ENCODE assay signal across 15 cellular contexts in genomic region chr3:9800529-9800928, GRCh38. TPM values are rescaled to one million over a fixed set of nuclear protein-coding genes. Genes with fewer than 3 reads are reported as not detected.
DNase-seq lines count a peak whose midpoint lies in the region; ATAC-seq, FAIRE-seq and TF ChIP-seq lines count a peak whose summit lies in the region.
"Had no signal": no experiment of that assay in that cellular context is flagged by ENCODE, and none has a peak within 500 bp of the region (broad histone marks: within the 10 kb centered on the region; RNA-seq: fewer than 3 reads in every experiment).

No MANE protein-coding gene starts in this region.

- no peaks in the 10 kb centered on the region for H3K4me1 ChIP-seq in HepG2 (ENCODE audit: insufficient read depth, low read length)
- no peaks in the 10 kb centered on the region for H3K4me1 ChIP-seq in right lobe of liver
- no peaks in the 10 kb centered on the region for H3K4me1 ChIP-seq in RWPE2 (ENCODE audit: insufficient read depth, poor library complexity, severe bottlenecking)

- no peak overlapping the region for H3K9ac ChIP-seq in HepG2 (ENCODE audit: insufficient read depth, low read depth, low read length)

- H3K36me3 ChIP-seq in HepG2 (replicated peaks in 1 of 2; ENCODE audit: control insufficient read depth in 1 of 2, insufficient read depth in 2 of 2, low read length in 2 of 2) (peaks cover 34 to 73% of the 10 kb centered on the region in 2 experiments), right lobe of liver (peaks cover 17 to 80% (median 58%) of the 10 kb centered on the region in 4 donors), RWPE2 (ENCODE audit: low read depth) (peaks cover 85% of the 10 kb centered on the region)

- H3K4me3 ChIP-seq in HepG2 (replicated peaks in 1 of 3; ENCODE audit: insufficient read depth in 1 of 3, low read depth in 2 of 3, low read length in 3 of 3) (no peak overlapping the region), right lobe of liver (no peak overlapping the region), RWPE2 (ENCODE audit: severe bottlenecking) (no peak overlapping the region), fibroblast of the aortic adventitia (ENCODE audit: low read depth, low read length) (no peak overlapping the region)

- no peaks in the 10 kb centered on the region for H3K27me3 ChIP-seq in HepG2 (ENCODE audit: control insufficient read depth in 1 of 2, insufficient read depth in 2 of 2, low read length in 2 of 2)
- H3K27me3 ChIP-seq in right lobe of liver: no peaks in the 10 kb centered on the region
- H3K27me3 ChIP-seq in RWPE2 (ENCODE audit: insufficient read depth, poor library complexity, severe bottlenecking): no peaks in the 10 kb centered on the region

- ATAC-seq in HepG2: peak; percentile 76
- no peak for ATAC-seq in right lobe of liver
- ATAC-seq in RWPE2 (ENCODE audit: low read depth): no peak; the same call in 2 of the 3 replicates
- ATAC-seq in HG03025 (IDR thresholded peaks at IDR 0.05; ENCODE audit: low FRiP score, unreplicated experiment): no peak
- ATAC-seq in GM18909 (IDR thresholded peaks at IDR 0.05; ENCODE audit: poor library complexity, unreplicated experiment): no peak

- POLR2A ChIA-PET in HepG2 (lab: Yijun Ruan, JAX): no interaction called here

- no TSS peak for BruUV-seq in HepG2 (replicated peaks; lab: Mats Ljungman, UMichigan)

- no peaks in the 10 kb centered on the region for H4K20me1 ChIP-seq in HepG2 (ENCODE audit: insufficient read depth, low read length)

- TF ChIP-seq POLR2A in HepG2 (IDR thresholded peaks at IDR 0.05; ENCODE audit: insufficient read depth in 1 of 2, low read depth in 2 of 2, low read length in 2 of 2) (no peak), right lobe of liver (IDR thresholded peaks at IDR 0.05) (no peak)

- intact Hi-C loops in HepG2 (cut with micrococcal nuclease; ENCODE audit: unreplicated experiment) (no loop called here), right lobe of liver (cut with DNase I) (no loop called here), head of caudate nucleus (cut with DNase I) (no loop called here)

- TF ChIP-seq EP300 in HepG2 (IDR thresholded peaks at IDR 0.05; ENCODE audit: low read depth in 2 of 2, low read length in 2 of 2) (no peak), HepG2 (CRISPR knock-in tag; IDR thresholded peaks at IDR 0.05; ENCODE audit: borderline replicate concordance) (no peak)

- in situ Hi-C loops in HepG2 (cut with HindIII; ENCODE audit: extremely low pct_ligation_motif_present, low pct_unique_long_range_greater_than_20kb): no loop called here
- in situ Hi-C loops in GM13976 (cut with MboI; ENCODE audit: low sequenced_read_pairs, unreplicated experiment): no loop called here

- 0 out of 2 replicates have a peak, but pooled peaks have one; percentile 31 for TF ChIP-seq CTCF in HepG2 (CRISPR knock-in tag; IDR thresholded peaks at IDR 0.05)
- peak in 2 of 4 donors; percentile 20 to 23 for TF ChIP-seq CTCF in right lobe of liver (IDR thresholded peaks at IDR 0.05)
- peak; percentile 15 for TF ChIP-seq CTCF in RWPE2 (IDR thresholded peaks at IDR 0.05; ENCODE audit: poor library complexity, severe bottlenecking)
- TF ChIP-seq CTCF in fibroblast of the aortic adventitia (IDR thresholded peaks at IDR 0.05; ENCODE audit: insufficient read depth, low read length): peak; percentile 14
- no peak for TF ChIP-seq CTCF in GM13976 (IDR thresholded peaks at IDR 0.05; ENCODE audit: borderline replicate concordance, control extremely low read depth, extremely low read depth, insufficient read depth, missing control alignments)

- CTCF ChIA-PET in HepG2 (lab: Yijun Ruan, JAX; ENCODE audit: low intra/inter-chr PET ratio, low total read pairs): no interaction called here

- no peak overlapping the region for H3K4me2 ChIP-seq in HepG2 (ENCODE audit: low read depth, low read length)

- no peak overlapping the region for H3K27ac ChIP-seq in HepG2 (ENCODE audit: extremely low read length, insufficient read depth, low read length)
- no peak overlapping the region for H3K27ac ChIP-seq in right lobe of liver
- H3K27ac ChIP-seq in RWPE2 (ENCODE audit: poor library complexity, severe bottlenecking): no peak overlapping the region

- no peak overlapping the region for H2AFZ ChIP-seq in HepG2 (ENCODE audit: low read length)

- DNase-seq in HepG2 (ENCODE audit: low spot score) (no peak), right lobe of liver (no peak), RWPE2 (ENCODE audit: low spot score) (no peak), fibroblast of the aortic adventitia (ENCODE audit: low read depth) (no peak), head of caudate nucleus (no peak), GM13976 (ENCODE audit: low spot score) (no peak)
- DNase-seq: activated CD4-positive, alpha-beta T cell treated with anti-CD3 and anti-CD28 coated beads, Interleukin-2, amount 50 U/mL, for 4 hours; activated naive CD8-positive, alpha-beta T cell treated with anti-CD3 and anti-CD28 coated beads, Interleukin-2, amount 10 ng/mL, durations not matched to agents 7 days and 5 days; GDM1; KBM-7; NCI-H2081 treated with DMSO at 0.1 percent for 48 hours; NK-92 treated with Interleukin-12 subunit alpha and Interleukin-12 subunit beta, amount 100 ng/mL, for 24 hours; nucleus accumbens had no signal

- no peak for FAIRE-seq in HepG2 (lab: Jason Lieb, UNC)

- no peak for TF ChIP-seq RAD21 in HepG2 (CRISPR knock-in tag; IDR thresholded peaks at IDR 0.05)

- H3K9me3 ChIP-seq in HepG2 (ENCODE audit: low read length) (no peaks in the 10 kb centered on the region), right lobe of liver (no peaks in the 10 kb centered on the region), RWPE2 (ENCODE audit: severe bottlenecking) (no peaks in the 10 kb centered on the region)

- WGBS in HepG2 (ENCODE audit: low lambda C conversion rate): 96% methylated on average over 5 of the region's 5 CpGs
- 83% methylated on average over 5 of the region's 5 CpGs for WGBS in right lobe of liver (ENCODE audit: insufficient coverage, low coverage, low lambda C conversion rate, missing lambda C conversion rate)

- peaks cover 3% of the 10 kb centered on the region for H3K79me2 ChIP-seq in HepG2 (ENCODE audit: insufficient read depth, low read length)

RNA-seq across cellular contexts. Expression of gene ARPC4, which starts 7.6 kb away (rescaled TPM):
- total RNA-seq in HepG2 (2016; rRNA removed; fragmentation: Illumina TruSeq; extraction: Trizol): 73.9 and 83.6 TPM in 2 replicates
- 33.6 and 36.2 TPM in 2 replicates for total RNA-seq in HepG2 (2016; cell fraction: cytosol; rRNA removed; fragmentation: Illumina TruSeq; extraction: Trizol; ENCODE audit: low read depth)
- total RNA-seq in HepG2 (2016; cell fraction: insoluble cytoplasmic fraction; rRNA removed; fragmentation: Illumina TruSeq; extraction: Trizol): 70.0 and 87.2 TPM in 2 replicates
- total RNA-seq in HepG2 (2016; cell fraction: membrane; rRNA removed; fragmentation: Illumina TruSeq; extraction: Trizol): 53.3 and 56.0 TPM in 2 replicates
- total RNA-seq in HepG2 (2016; cell fraction: nucleus; rRNA removed; fragmentation: Illumina TruSeq; extraction: Trizol): 59.7 and 66.4 TPM in 2 replicates
- polyA plus RNA-seq in HepG2 (2011; rRNA removed): 27.2 and 30.1 TPM in 2 replicates
- 38.6 and 40.7 TPM in 2 replicates for polyA plus RNA-seq in HepG2 (2011; cell fraction: cytosol; rRNA removed)
- 29.3 and 34.8 TPM in 2 replicates for polyA plus RNA-seq in HepG2 (2011; cell fraction: nucleus; rRNA removed)
- 27.0 and 41.3 TPM in 2 replicates for polyA plus RNA-seq in HepG2 (2012)
- 28.3 and 37.9 TPM in 2 replicates for polyA plus RNA-seq in HepG2 (2016; cell fraction: cytosol; fragmentation: Illumina TruSeq; extraction: Trizol; ENCODE audit: low read depth)
- polyA plus RNA-seq in HepG2 (2016; cell fraction: insoluble cytoplasmic fraction; fragmentation: Illumina TruSeq; extraction: Trizol; ENCODE audit: low read depth): 75.5 and 85.0 TPM in 2 replicates
- polyA plus RNA-seq in HepG2 (2016; cell fraction: membrane; fragmentation: Illumina TruSeq; extraction: Trizol; ENCODE audit: low read depth): 43.0 TPM in 2 replicates
- 75.8 and 91.3 TPM in 2 replicates for polyA plus RNA-seq in HepG2 (2016; cell fraction: nucleus; fragmentation: Illumina TruSeq; extraction: Trizol; ENCODE audit: insufficient read depth, low read depth)
- 36.5 and 108 TPM in 2 replicates for polyA minus RNA-seq in HepG2 (2011; rRNA and poly(A)+ RNA removed; ENCODE audit: low replicate concordance)
- polyA minus RNA-seq in HepG2 (2011; cell fraction: cytosol; rRNA and poly(A)+ RNA removed): 34.9 and 44.1 TPM in 2 replicates
- polyA minus RNA-seq in HepG2 (2011; cell fraction: nucleus; rRNA and poly(A)+ RNA removed): 62.7 and 78.3 TPM in 2 replicates
- total RNA-seq in right lobe of liver: 10 to 100 TPM; 42.0 to 80.3 (median 57.3) TPM
- 78.4 and 198 TPM in 2 replicates for total RNA-seq in fibroblast of the aortic adventitia (ENCODE audit: low replicate concordance)

RNA-seq across cellular contexts. Expression of gene TADA3, which starts 8.3 kb away (rescaled TPM):
- 37.1 and 43.3 TPM in 2 replicates for total RNA-seq in HepG2 (2016; rRNA removed; fragmentation: Illumina TruSeq; extraction: Trizol)
- total RNA-seq in HepG2 (2016; cell fraction: cytosol; rRNA removed; fragmentation: Illumina TruSeq; extraction: Trizol; ENCODE audit: low read depth): 40.6 and 44.9 TPM in 2 replicates
- 36.0 and 42.7 TPM in 2 replicates for total RNA-seq in HepG2 (2016; cell fraction: insoluble cytoplasmic fraction; rRNA removed; fragmentation: Illumina TruSeq; extraction: Trizol)
- total RNA-seq in HepG2 (2016; cell fraction: membrane; rRNA removed; fragmentation: Illumina TruSeq; extraction: Trizol): 75.9 and 78.8 TPM in 2 replicates
- 19.3 and 22.3 TPM in 2 replicates for total RNA-seq in HepG2 (2016; cell fraction: nucleus; rRNA removed; fragmentation: Illumina TruSeq; extraction: Trizol)
- 32.1 and 34.4 TPM in 2 replicates for polyA plus RNA-seq in HepG2 (2011; rRNA removed)
- polyA plus RNA-seq in HepG2 (2011; cell fraction: cytosol; rRNA removed): 33.5 and 41.6 TPM in 2 replicates
- polyA plus RNA-seq in HepG2 (2011; cell fraction: nucleus; rRNA removed): 31.8 and 32.8 TPM in 2 replicates
- 29.5 and 31.4 TPM in 2 replicates for polyA plus RNA-seq in HepG2 (2012)
- polyA plus RNA-seq in HepG2 (2016; cell fraction: cytosol; fragmentation: Illumina TruSeq; extraction: Trizol; ENCODE audit: low read depth): 76.9 and 79.2 TPM in 2 replicates
- polyA plus RNA-seq in HepG2 (2016; cell fraction: insoluble cytoplasmic fraction; fragmentation: Illumina TruSeq; extraction: Trizol; ENCODE audit: low read depth): 59.1 and 65.5 TPM in 2 replicates
- polyA plus RNA-seq in HepG2 (2016; cell fraction: membrane; fragmentation: Illumina TruSeq; extraction: Trizol; ENCODE audit: low read depth): 95.4 and 101 TPM in 2 replicates
- polyA plus RNA-seq in HepG2 (2016; cell fraction: nucleus; fragmentation: Illumina TruSeq; extraction: Trizol; ENCODE audit: insufficient read depth, low read depth): 46.7 and 52.3 TPM in 2 replicates
- polyA minus RNA-seq in HepG2 (2011; rRNA and poly(A)+ RNA removed; ENCODE audit: low replicate concordance): 35.7 and 37.3 TPM in 2 replicates
- 27.4 and 29.7 TPM in 2 replicates for polyA minus RNA-seq in HepG2 (2011; cell fraction: cytosol; rRNA and poly(A)+ RNA removed)
- 12.6 and 14.8 TPM in 2 replicates for polyA minus RNA-seq in HepG2 (2011; cell fraction: nucleus; rRNA and poly(A)+ RNA removed)
- 10 to 100 TPM; 24.6 to 43.8 (median 28.1) TPM for total RNA-seq in right lobe of liver
- 73.8 and 74.2 TPM in 2 replicates for total RNA-seq in fibroblast of the aortic adventitia (ENCODE audit: low replicate concordance)

RNA-seq across cellular contexts. Expression of gene TTLL3, which starts 9.5 kb away (rescaled TPM):
- total RNA-seq in HepG2 (2016; rRNA removed; fragmentation: Illumina TruSeq; extraction: Trizol): 1.9 and 9.5 TPM in 2 replicates
- 2.5 and 4.8 TPM in 2 replicates for total RNA-seq in HepG2 (2016; cell fraction: cytosol; rRNA removed; fragmentation: Illumina TruSeq; extraction: Trizol; ENCODE audit: low read depth)
- total RNA-seq in HepG2 (2016; cell fraction: insoluble cytoplasmic fraction; rRNA removed; fragmentation: Illumina TruSeq; extraction: Trizol): 3.0 and 10.9 TPM in 2 replicates
- total RNA-seq in HepG2 (2016; cell fraction: membrane; rRNA removed; fragmentation: Illumina TruSeq; extraction: Trizol): 2.5 and 4.3 TPM in 2 replicates
- 18.5 and 22.1 TPM in 2 replicates for total RNA-seq in HepG2 (2016; cell fraction: nucleus; rRNA removed; fragmentation: Illumina TruSeq; extraction: Trizol)
- 51.2 and 59.3 TPM in 2 replicates for polyA plus RNA-seq in HepG2 (2011; rRNA removed)
- 10.0 and 13.7 TPM in 2 replicates for polyA plus RNA-seq in HepG2 (2011; cell fraction: cytosol; rRNA removed)
- polyA plus RNA-seq in HepG2 (2011; cell fraction: nucleus; rRNA removed): 463 and 502 TPM in 2 replicates
- polyA plus RNA-seq in HepG2 (2012): 30.3 and 36.9 TPM in 2 replicates
- 0.27 and 0.43 TPM in 2 replicates for polyA plus RNA-seq in HepG2 (2016; cell fraction: cytosol; fragmentation: Illumina TruSeq; extraction: Trizol; ENCODE audit: low read depth)
- 2.5 and 2.6 TPM in 2 replicates for polyA plus RNA-seq in HepG2 (2016; cell fraction: insoluble cytoplasmic fraction; fragmentation: Illumina TruSeq; extraction: Trizol; ENCODE audit: low read depth)
- polyA plus RNA-seq in HepG2 (2016; cell fraction: membrane; fragmentation: Illumina TruSeq; extraction: Trizol; ENCODE audit: low read depth): 0.88 and 2.6 TPM in 2 replicates
- polyA plus RNA-seq in HepG2 (2016; cell fraction: nucleus; fragmentation: Illumina TruSeq; extraction: Trizol; ENCODE audit: insufficient read depth, low read depth): 92.7 and 95.3 TPM in 2 replicates
- polyA minus RNA-seq in HepG2 (2011; rRNA and poly(A)+ RNA removed; ENCODE audit: low replicate concordance): 42.0 and 56.1 TPM in 2 replicates
- polyA minus RNA-seq in HepG2 (2011; cell fraction: cytosol; rRNA and poly(A)+ RNA removed): 3.3 and 3.7 TPM in 2 replicates
- polyA minus RNA-seq in HepG2 (2011; cell fraction: nucleus; rRNA and poly(A)+ RNA removed): 83.4 and 89.9 TPM in 2 replicates
- 10 to 100 TPM in 3 of 6 experiments, 1 to 10 TPM in 3; 4.5 to 11.0 (median 8.6) TPM for total RNA-seq in right lobe of liver
- 34.3 and 40.8 TPM in 2 replicates for total RNA-seq in fibroblast of the aortic adventitia (ENCODE audit: low replicate concordance)

RNA-seq across cellular contexts. Expression of gene CAMK1, which starts 30.8 kb away (rescaled TPM):
- total RNA-seq in HepG2 (2016; rRNA removed; fragmentation: Illumina TruSeq; extraction: Trizol): 51.8 and 53.3 TPM in 2 replicates
- 40.6 and 50.9 TPM in 2 replicates for total RNA-seq in HepG2 (2016; cell fraction: cytosol; rRNA removed; fragmentation: Illumina TruSeq; extraction: Trizol; ENCODE audit: low read depth)
- 49.0 and 53.3 TPM in 2 replicates for total RNA-seq in HepG2 (2016; cell fraction: insoluble cytoplasmic fraction; rRNA removed; fragmentation: Illumina TruSeq; extraction: Trizol)
- 44.9 and 61.9 TPM in 2 replicates for total RNA-seq in HepG2 (2016; cell fraction: membrane; rRNA removed; fragmentation: Illumina TruSeq; extraction: Trizol)
- total RNA-seq in HepG2 (2016; cell fraction: nucleus; rRNA removed; fragmentation: Illumina TruSeq; extraction: Trizol): 26.4 and 30.0 TPM in 2 replicates
- 26.4 and 27.7 TPM in 2 replicates for polyA plus RNA-seq in HepG2 (2011; rRNA removed)
- polyA plus RNA-seq in HepG2 (2011; cell fraction: cytosol; rRNA removed): 25.3 and 29.8 TPM in 2 replicates
- 30.9 and 36.6 TPM in 2 replicates for polyA plus RNA-seq in HepG2 (2011; cell fraction: nucleus; rRNA removed)
- polyA plus RNA-seq in HepG2 (2012): 17.5 and 20.2 TPM in 2 replicates
- 36.8 and 48.6 TPM in 2 replicates for polyA plus RNA-seq in HepG2 (2016; cell fraction: cytosol; fragmentation: Illumina TruSeq; extraction: Trizol; ENCODE audit: low read depth)
- polyA plus RNA-seq in HepG2 (2016; cell fraction: insoluble cytoplasmic fraction; fragmentation: Illumina TruSeq; extraction: Trizol; ENCODE audit: low read depth): 45.8 and 51.6 TPM in 2 replicates
- 36.9 and 45.8 TPM in 2 replicates for polyA plus RNA-seq in HepG2 (2016; cell fraction: membrane; fragmentation: Illumina TruSeq; extraction: Trizol; ENCODE audit: low read depth)
- 55.8 and 58.3 TPM in 2 replicates for polyA plus RNA-seq in HepG2 (2016; cell fraction: nucleus; fragmentation: Illumina TruSeq; extraction: Trizol; ENCODE audit: insufficient read depth, low read depth)
- polyA minus RNA-seq in HepG2 (2011; rRNA and poly(A)+ RNA removed; ENCODE audit: low replicate concordance): 4.7 and 17.6 TPM in 2 replicates
- 8.4 and 15.1 TPM in 2 replicates for polyA minus RNA-seq in HepG2 (2011; cell fraction: cytosol; rRNA and poly(A)+ RNA removed)
- polyA minus RNA-seq in HepG2 (2011; cell fraction: nucleus; rRNA and poly(A)+ RNA removed): 8.4 and 10.3 TPM in 2 replicates
- total RNA-seq in right lobe of liver: 10 to 100 TPM; 10.8 to 33.4 (median 24.5) TPM
- total RNA-seq in fibroblast of the aortic adventitia (ENCODE audit: low replicate concordance): 24.5 and 41.5 TPM in 2 replicates

RNA-seq across cellular contexts. Expression of gene RPUSD3, which starts 43.3 kb away (rescaled TPM):
- total RNA-seq in HepG2 (2016; rRNA removed; fragmentation: Illumina TruSeq; extraction: Trizol) (30.3 and 32.1 TPM in 2 replicates), right lobe of liver (10 to 100 TPM; 15.8 to 34.6 (median 22.4) TPM), fibroblast of the aortic adventitia (ENCODE audit: low replicate concordance) (21.3 and 25.8 TPM in 2 replicates)
- 19.4 and 22.8 TPM in 2 replicates for total RNA-seq in HepG2 (2016; cell fraction: cytosol; rRNA removed; fragmentation: Illumina TruSeq; extraction: Trizol; ENCODE audit: low read depth)
- 31.0 and 32.4 TPM in 2 replicates for total RNA-seq in HepG2 (2016; cell fraction: insoluble cytoplasmic fraction; rRNA removed; fragmentation: Illumina TruSeq; extraction: Trizol)
- total RNA-seq in HepG2 (2016; cell fraction: membrane; rRNA removed; fragmentation: Illumina TruSeq; extraction: Trizol): 23.0 and 24.2 TPM in 2 replicates
- total RNA-seq in HepG2 (2016; cell fraction: nucleus; rRNA removed; fragmentation: Illumina TruSeq; extraction: Trizol): 15.6 and 16.2 TPM in 2 replicates
- 48.7 and 55.5 TPM in 2 replicates for polyA plus RNA-seq in HepG2 (2011; rRNA removed)
- polyA plus RNA-seq in HepG2 (2011; cell fraction: cytosol; rRNA removed): 24.5 and 32.1 TPM in 2 replicates
- polyA plus RNA-seq in HepG2 (2011; cell fraction: nucleus; rRNA removed): 33.9 and 36.3 TPM in 2 replicates
- polyA plus RNA-seq in HepG2 (2012): 23.0 and 27.6 TPM in 2 replicates
- 12.3 and 13.4 TPM in 2 replicates for polyA plus RNA-seq in HepG2 (2016; cell fraction: cytosol; fragmentation: Illumina TruSeq; extraction: Trizol; ENCODE audit: low read depth)
- polyA plus RNA-seq in HepG2 (2016; cell fraction: insoluble cytoplasmic fraction; fragmentation: Illumina TruSeq; extraction: Trizol; ENCODE audit: low read depth): 42.6 and 42.9 TPM in 2 replicates
- polyA plus RNA-seq in HepG2 (2016; cell fraction: membrane; fragmentation: Illumina TruSeq; extraction: Trizol; ENCODE audit: low read depth): 17.8 TPM in 2 replicates
- polyA plus RNA-seq in HepG2 (2016; cell fraction: nucleus; fragmentation: Illumina TruSeq; extraction: Trizol; ENCODE audit: insufficient read depth, low read depth): 39.3 and 39.8 TPM in 2 replicates
- polyA minus RNA-seq in HepG2 (2011; rRNA and poly(A)+ RNA removed; ENCODE audit: low replicate concordance): 49.6 and 51.5 TPM in 2 replicates
- 11.9 and 14.9 TPM in 2 replicates for polyA minus RNA-seq in HepG2 (2011; cell fraction: cytosol; rRNA and poly(A)+ RNA removed)
- polyA minus RNA-seq in HepG2 (2011; cell fraction: nucleus; rRNA and poly(A)+ RNA removed): 5.7 and 11.1 TPM in 2 replicates
